Comparison of ENCODE assay signal across 16 cellular contexts in the genomic region with DNA sequence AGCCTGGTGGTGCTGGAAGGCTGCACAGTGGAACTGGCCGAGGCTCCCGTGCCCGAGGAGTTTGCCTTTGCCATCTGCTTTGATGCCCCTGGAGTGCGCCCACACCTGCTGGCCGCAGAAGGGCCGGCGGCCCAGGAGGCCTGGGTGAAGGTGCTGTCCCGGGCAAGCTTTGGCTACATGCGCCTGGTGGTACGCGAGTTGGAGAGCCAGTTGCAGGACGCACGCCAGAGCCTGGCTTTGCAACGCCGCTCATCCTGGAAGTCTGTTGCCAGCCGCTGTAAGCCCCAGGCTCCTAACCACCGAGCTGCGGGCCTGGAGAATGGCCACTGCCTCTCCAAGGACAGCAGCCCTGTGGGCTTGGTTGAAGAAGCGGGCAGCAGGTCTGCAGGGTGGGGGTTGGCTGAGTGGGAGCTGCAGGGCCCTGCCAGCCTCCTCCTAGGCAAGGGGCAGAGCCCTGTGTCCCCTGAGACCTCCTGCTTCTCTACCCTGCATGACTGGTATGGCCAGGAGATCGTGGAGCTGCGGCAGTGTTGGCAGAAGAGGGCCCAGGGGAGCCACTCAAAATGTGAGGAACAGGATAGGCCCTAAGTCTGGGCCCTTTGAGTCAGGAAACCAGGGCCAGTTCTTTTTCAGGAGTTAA. TPM values are rescaled to one million over a fixed set of nuclear protein-coding genes. Genes with fewer than 3 reads are reported as not detected.
DNase-seq lines count a peak whose midpoint lies in the region; ATAC-seq, FAIRE-seq and TF ChIP-seq lines count a peak whose summit lies in the region.
"Had no signal": no experiment of that assay in that cellular context is flagged by ENCODE, and none has a peak within 500 bp of the region (broad histone marks: within the 10 kb centered on the region; RNA-seq: fewer than 3 reads in every experiment).

No MANE protein-coding gene starts in this region.

- no peaks in the 10 kb centered on the region for H3K9me1 ChIP-seq in K562 (ENCODE audit: control insufficient read depth, insufficient read depth, low read length)

- peak overlapping the region; percentile 21 for H3K4me3 Mint-ChIP-seq in T-helper 2 cell treated with Interferon-gamma antibody and Interleukin-4, amounts not matched to agents 5 μg/mL and 100 μg/mL, for 36 hours
- H3K4me3 Mint-ChIP-seq in mesothelial cell of epicardium, result no peak overlapping the region

- POLR2A ChIA-PET in K562 (lab: Yijun Ruan, JAX), result interaction anchor here (2.0 to 3.8 kb wide), 2 partner anchors 8 to 13 kb away, joined by 5 to 43 read pairs; partner anchors contain the start of gene NDUFA6

- H3K4me1 Mint-ChIP-seq in T-helper 2 cell treated with Interferon-gamma antibody and Interleukin-4, amounts not matched to agents 5 μg/mL and 100 μg/mL, for 36 hours (ENCODE audit: low read depth), result peaks cover 30% of the 10 kb centered on the region
- H3K4me1 Mint-ChIP-seq in mesothelial cell of epicardium, result peaks cover 42% of the 10 kb centered on the region

- H3K36me3 Mint-ChIP-seq in T-helper 2 cell treated with Interferon-gamma antibody and Interleukin-4, amounts not matched to agents 5 μg/mL and 100 μg/mL, for 36 hours (ENCODE audit: low read depth), result peaks cover 12% of the 10 kb centered on the region
- peaks cover 7% of the 10 kb centered on the region for H3K36me3 Mint-ChIP-seq in mesothelial cell of epicardium

- no peak overlapping the region for H3K27ac Mint-ChIP-seq in T-helper 2 cell treated with Interferon-gamma antibody and Interleukin-4, amounts not matched to agents 5 μg/mL and 100 μg/mL, for 36 hours
- H3K27ac Mint-ChIP-seq in mesothelial cell of epicardium, result peak overlapping the region; percentile 98

- H3K27me3 ChIP-seq in K562 (ENCODE audit: control insufficient read depth in 2 of 2, insufficient read depth in 2 of 2, low read length in 2 of 2), result no peaks in the 10 kb centered on the region
- no peaks in the 10 kb centered on the region for H3K27me3 ChIP-seq in thyroid gland
- H3K27me3 ChIP-seq: suprapubic skin had no signal

- H3K4me1 ChIP-seq in K562 (replicated peaks in 1 of 2; ENCODE audit: control insufficient read depth in 2 of 2, insufficient read depth in 2 of 2, low read length in 2 of 2), result peaks cover 11 to 30% of the 10 kb centered on the region in 2 experiments
- H3K4me1 ChIP-seq in thyroid gland, result peaks cover 25 to 45% of the 10 kb centered on the region in 2 donors

- H3K27me3 Mint-ChIP-seq in T-helper 2 cell treated with Interferon-gamma antibody and Interleukin-4, amounts not matched to agents 5 μg/mL and 100 μg/mL, for 36 hours (ENCODE audit: low read depth), result no peaks in the 10 kb centered on the region
- H3K27me3 Mint-ChIP-seq in mesothelial cell of epicardium (ENCODE audit: low read depth), result no peaks in the 10 kb centered on the region

- in situ Hi-C loops in K562 (cut with MboI), result no loop called here

- no peaks in the 10 kb centered on the region for H3K9me3 Mint-ChIP-seq in T-helper 2 cell treated with Interferon-gamma antibody and Interleukin-4, amounts not matched to agents 5 μg/mL and 100 μg/mL, for 36 hours
- no peaks in the 10 kb centered on the region for H3K9me3 Mint-ChIP-seq in mesothelial cell of epicardium

- intact Hi-C loops in K562 (cut with micrococcal nuclease) (loop anchor here (10.0 kb wide), 1 partner anchor 113 kb away; the partner anchor contains the start of gene SEPTIN3), thyroid gland (cut with DNase I) (loop anchor here (10.0 kb wide), 1 partner anchor 123 kb away; the partner anchor contains the start of gene SMIM45)

- H3K36me3 ChIP-seq in K562 (ENCODE audit: control insufficient read depth, insufficient read depth, low read length), result peaks cover 8% of the 10 kb centered on the region; the same call in 2 of the 3 replicates
- H3K36me3 ChIP-seq in thyroid gland, result peaks cover 0 to 11% of the 10 kb centered on the region in 2 donors

- no peak for TF ChIP-seq CTCF in K562 (IDR thresholded peaks at IDR 0.05 in 2 of 3, conservative IDR thresholded peaks at IDR 0.05 in 1 of 3; ENCODE audit: insufficient read depth in 2 of 3, low read depth in 1 of 3, low read length in 3 of 3)
- no peak for TF ChIP-seq CTCF in mesothelial cell of epicardium (IDR thresholded peaks at IDR 0.05; ENCODE audit: unreplicated experiment)
- TF ChIP-seq CTCF in thyroid gland (IDR thresholded peaks at IDR 0.05), result no peak

- TF ChIP-seq RAD21 in K562 (CRISPR knock-in tag; conservative IDR thresholded peaks at IDR 0.05 in 1 of 2, IDR thresholded peaks at IDR 0.05 in 1 of 2), result no peak

- FAIRE-seq in K562 (lab: Jason Lieb, UNC), result no peak
- FAIRE-seq: A549, endothelial cell of umbilical vein had no signal

- H2AFZ ChIP-seq in K562 (ENCODE audit: low read depth, low read length), result peak overlapping the region; percentile 96; the same call in 1 of the 2 replicates

- H3K9me3 ChIP-seq in K562 (replicated peaks; ENCODE audit: control insufficient read depth, insufficient read depth, low read depth, low read length) (no peaks in the 10 kb centered on the region), thyroid gland (no peaks in the 10 kb centered on the region)
- H3K9me3 ChIP-seq: suprapubic skin had no signal

- peaks cover 15% of the 10 kb centered on the region for H3K79me2 ChIP-seq in K562 (ENCODE audit: control insufficient read depth, insufficient read depth, low read length)

- H3K4me3 ChIP-seq in K562, result no peak overlapping the region
- H3K4me3 ChIP-seq in thyroid gland (replicated peaks in 1 of 3), result no peak overlapping the region
- H3K4me3 ChIP-seq: A549, suprapubic skin had no signal

- no peak overlapping the region for H3K9ac ChIP-seq in K562 (ENCODE audit: insufficient read depth in 1 of 2, low read depth in 2 of 2, low read length in 2 of 2)

- no peak for TF ChIP-seq EP300 in K562 (IDR thresholded peaks at IDR 0.05; ENCODE audit: low read length)

- H3K27ac ChIP-seq in K562 (ENCODE audit: extremely low read depth, low read depth, low read length) (no peak overlapping the region), thyroid gland (peak overlapping the region in 2 of 3 donors; percentile 97 to 99)

- no TSS peak for BruUV-seq in K562 (replicated peaks; lab: Mats Ljungman, UMichigan)

- no peak for DNase-seq in T-helper 2 cell treated with Interferon-gamma antibody and Interleukin-4, amounts not matched to agents 5 μg/mL and 100 μg/mL, for 36 hours (ENCODE audit: low spot score)
- DNase-seq in T-helper 2 cell, result no peak
- no peak for DNase-seq in K562 (ENCODE audit: extremely low read depth in 1 of 4, low spot score in 3 of 4)
- DNase-seq in mesothelial cell of epicardium (ENCODE audit: low spot score in 2 of 2, unreplicated experiment in 2 of 2), result no peak
- DNase-seq in thyroid gland, result no peak
- no peak for DNase-seq in T-helper 1 cell
- DNase-seq: activated CD4-positive, CD25-positive, alpha-beta regulatory T cell treated with anti-CD3 and anti-CD28 coated beads, Interleukin-2, amount 50 U/mL, for 72 hours; amniotic stem cell; NCI-H446; SHP77 treated with DMSO at 0.1 percent for 48 hours had no signal

- no peaks in the 10 kb centered on the region for H4K20me1 ChIP-seq in K562 (replicated peaks; ENCODE audit: control insufficient read depth, insufficient read depth, low read length)

- ATAC-seq in K562 (no peak), HG02610 (IDR thresholded peaks at IDR 0.05; ENCODE audit: unreplicated experiment) (no peak), GM19467 (IDR thresholded peaks at IDR 0.05; ENCODE audit: unreplicated experiment) (no peak)
- ATAC-seq: A549, HCT116 had no signal

- TF ChIP-seq POLR2A in K562 (conservative IDR thresholded peaks at IDR 0.05) (no peak), thyroid gland (IDR thresholded peaks at IDR 0.05) (no peak)

- CTCF ChIA-PET in K562 (lab: Yijun Ruan, JAX; ENCODE audit: low intra/inter-chr PET ratio), result no interaction called here

- WGBS in K562 (ENCODE audit: insufficient coverage, low coverage, missing lambda C conversion rate), result 88% methylated on average over 6 of the region's 21 CpGs
- WGBS in thyroid gland, 2 donors, result 89 to 90% methylated on average over 8 to 15 of the region's 21 CpGs

- H3K4me2 ChIP-seq in K562 (ENCODE audit: insufficient read depth, low read length), result no peak overlapping the region
- H3K4me2 ChIP-seq: A549 had no signal

RNA-seq across cellular contexts. Expression of gene SMDT1, which starts 1.9 kb away (rescaled TPM):
- 16.6 and 21.1 TPM in 2 replicates for total RNA-seq in K562 (2011; cell fraction: chromatin; rRNA removed; ENCODE audit: low replicate concordance)
- 15.8 and 17.3 TPM in 2 replicates for total RNA-seq in K562 (2011; cell fraction: nucleolus; rRNA removed)
- 22.7 and 26.6 TPM in 2 replicates for total RNA-seq in K562 (2011; cell fraction: nucleoplasm; rRNA removed)
- total RNA-seq in K562 (2014; rRNA removed), result 7.9 and 19.3 TPM in 2 replicates
- total RNA-seq in K562 (2014; rRNA removed; fragmentation: Illumina TruSeq; extraction: Trizol), result 14.0 and 14.3 TPM in 2 replicates
- 9.8 and 12.9 TPM in 2 replicates for total RNA-seq in K562 (2015; rRNA removed; fragmentation: Illumina TruSeq; extraction: Trizol)
- total RNA-seq in K562 (2021), result 65.2 and 68.7 TPM in 2 replicates
- 23.2 and 28.7 TPM in 2 replicates for polyA plus RNA-seq in K562 (2011; rRNA removed)
- 36.3 and 38.6 TPM in 2 replicates for polyA plus RNA-seq in K562 (2011; cell fraction: cytosol; rRNA removed)
- polyA plus RNA-seq in K562 (2011; cell fraction: nucleus; rRNA removed), result 17.5 and 21.9 TPM in 2 replicates
- 94.3 and 108 TPM in 2 replicates for polyA plus RNA-seq in K562 (2012)
- 13.5 and 26.6 TPM in 2 replicates for polyA plus RNA-seq in K562 (2014; fragmentation: Illumina TruSeq; extraction: Trizol)
- polyA plus RNA-seq in K562 (2014; fragmentation: Nextera tagmentation; extraction: Ambion mirVana), result 10 to 100 TPM; 11.7 to 20.3 TPM
- 33.6 and 38.0 TPM in 2 replicates for polyA plus RNA-seq in K562 (2014; rRNA removed)
- polyA minus RNA-seq in K562 (2011; rRNA and poly(A)+ RNA removed), result 8.0 and 10.4 TPM in 2 replicates
- polyA minus RNA-seq in K562 (2011; cell fraction: cytosol; rRNA and poly(A)+ RNA removed), result 3.3 and 9.8 TPM in 2 replicates
- 4.3 and 8.6 TPM in 2 replicates for polyA minus RNA-seq in K562 (2011; cell fraction: nucleus; rRNA and poly(A)+ RNA removed)
- 71.0 to 87.4 TPM (median 78.9 TPM) in 3 replicates for total RNA-seq in mesothelial cell of epicardium
- total RNA-seq in thyroid gland, result 10 to 100 TPM; 18.7 to 30.2 (median 22.0) TPM

RNA-seq across cellular contexts. Expression of gene PHETA2, which starts 3.6 kb away (rescaled TPM):
- 0.18 and 0.69 TPM in 2 replicates for total RNA-seq in K562 (2011; cell fraction: chromatin; rRNA removed; ENCODE audit: low replicate concordance)
- 0.26 TPM in 1 of 2 replicates, not detected in the other for total RNA-seq in K562 (2011; cell fraction: nucleolus; rRNA removed)
- 0.15 TPM in 1 of 2 replicates, not detected in the other for total RNA-seq in K562 (2011; cell fraction: nucleoplasm; rRNA removed)
- total RNA-seq in K562 (2014; rRNA removed) (not detected in 2 replicates), K562 (2014; rRNA removed; fragmentation: Illumina TruSeq; extraction: Trizol) (0.06 TPM in 1 of 2 replicates, not detected in the other), K562 (2015; rRNA removed; fragmentation: Illumina TruSeq; extraction: Trizol) (0.07 and 0.08 TPM in 2 replicates), K562 (2021) (0.18 and 0.22 TPM in 2 replicates), mesothelial cell of epicardium (7.8 to 8.3 TPM (median 8.1 TPM) in 3 replicates), thyroid gland (10 to 100 TPM in 1 of 4 donors, 1 to 10 TPM in 3; 5.5 to 13.7 (median 7.3) TPM)
- polyA plus RNA-seq in K562 (2011; rRNA removed) (0.08 and 0.14 TPM in 2 replicates), K562 (2014; fragmentation: Illumina TruSeq; extraction: Trizol) (0.08 TPM in 1 of 2 replicates, not detected in the other), K562 (2014; fragmentation: Nextera tagmentation; extraction: Ambion mirVana) (not detected), K562 (2014; rRNA removed) (0.07 and 0.31 TPM in 2 replicates)
- polyA plus RNA-seq in K562 (2011; cell fraction: cytosol; rRNA removed), result 0.03 and 0.18 TPM in 2 replicates
- 0.24 and 0.38 TPM in 2 replicates for polyA plus RNA-seq in K562 (2011; cell fraction: nucleus; rRNA removed)
- 0.08 and 0.15 TPM in 2 replicates for polyA plus RNA-seq in K562 (2012)
- 0.11 TPM in 1 of 2 replicates, not detected in the other for polyA minus RNA-seq in K562 (2011; rRNA and poly(A)+ RNA removed)
- not detected in 2 replicates for polyA minus RNA-seq in K562 (2011; cell fraction: cytosol; rRNA and poly(A)+ RNA removed)
- polyA minus RNA-seq in K562 (2011; cell fraction: nucleus; rRNA and poly(A)+ RNA removed), result 0.13 and 0.22 TPM in 2 replicates

RNA-seq across cellular contexts. Expression of gene NAGA, which starts 7.0 kb away (rescaled TPM):
- total RNA-seq in K562 (2011; cell fraction: chromatin; rRNA removed; ENCODE audit: low replicate concordance), result 16.6 and 38.0 TPM in 2 replicates
- 44.2 and 46.5 TPM in 2 replicates for total RNA-seq in K562 (2011; cell fraction: nucleolus; rRNA removed)
- total RNA-seq in K562 (2011; cell fraction: nucleoplasm; rRNA removed), result 39.2 and 40.2 TPM in 2 replicates
- total RNA-seq in K562 (2014; rRNA removed) (19.5 and 20.6 TPM in 2 replicates), K562 (2014; rRNA removed; fragmentation: Illumina TruSeq; extraction: Trizol) (9.9 and 11.5 TPM in 2 replicates), K562 (2015; rRNA removed; fragmentation: Illumina TruSeq; extraction: Trizol) (15.9 and 16.1 TPM in 2 replicates), K562 (2021) (20.0 and 20.4 TPM in 2 replicates), mesothelial cell of epicardium (19.4 to 20.7 TPM (median 19.5 TPM) in 3 replicates), thyroid gland (10 to 100 TPM; 36.8 to 40.9 (median 38.0) TPM)
- polyA plus RNA-seq in K562 (2011; rRNA removed) (18.1 and 19.7 TPM in 2 replicates), K562 (2014; fragmentation: Illumina TruSeq; extraction: Trizol) (20.6 and 22.1 TPM in 2 replicates), K562 (2014; fragmentation: Nextera tagmentation; extraction: Ambion mirVana) (1 to 10 TPM; 6.5 to 7.0 TPM), K562 (2014; rRNA removed) (17.4 and 18.7 TPM in 2 replicates)
- 21.2 and 43.7 TPM in 2 replicates for polyA plus RNA-seq in K562 (2011; cell fraction: cytosol; rRNA removed)
- 13.4 and 19.5 TPM in 2 replicates for polyA plus RNA-seq in K562 (2011; cell fraction: nucleus; rRNA removed)
- polyA plus RNA-seq in K562 (2012), result 21.5 and 34.7 TPM in 2 replicates
- 12.0 and 18.6 TPM in 2 replicates for polyA minus RNA-seq in K562 (2011; rRNA and poly(A)+ RNA removed)
- 12.7 and 15.5 TPM in 2 replicates for polyA minus RNA-seq in K562 (2011; cell fraction: cytosol; rRNA and poly(A)+ RNA removed)
- polyA minus RNA-seq in K562 (2011; cell fraction: nucleus; rRNA and poly(A)+ RNA removed), result 9.1 and 9.3 TPM in 2 replicates

RNA-seq across cellular contexts. Expression of gene NDUFA6, which starts 13.0 kb away (rescaled TPM):
- 23.1 and 44.0 TPM in 2 replicates for total RNA-seq in K562 (2011; cell fraction: chromatin; rRNA removed; ENCODE audit: low replicate concordance)
- total RNA-seq in K562 (2011; cell fraction: nucleolus; rRNA removed), result 19.3 and 23.5 TPM in 2 replicates
- total RNA-seq in K562 (2011; cell fraction: nucleoplasm; rRNA removed), result 31.0 and 37.9 TPM in 2 replicates
- total RNA-seq in K562 (2014; rRNA removed) (103 and 110 TPM in 2 replicates), K562 (2014; rRNA removed; fragmentation: Illumina TruSeq; extraction: Trizol) (113 and 132 TPM in 2 replicates), K562 (2015; rRNA removed; fragmentation: Illumina TruSeq; extraction: Trizol) (117 and 129 TPM in 2 replicates), K562 (2021) (90.0 and 103 TPM in 2 replicates), mesothelial cell of epicardium (52.6 to 54.2 TPM (median 53.4 TPM) in 3 replicates), thyroid gland (10 to 100 TPM; 32.9 to 85.6 (median 73.4) TPM)
- polyA plus RNA-seq in K562 (2011; rRNA removed) (103 and 128 TPM in 2 replicates), K562 (2014; fragmentation: Illumina TruSeq; extraction: Trizol) (106 and 110 TPM in 2 replicates), K562 (2014; fragmentation: Nextera tagmentation; extraction: Ambion mirVana) (100 to 1,000 TPM; 465 to 474 TPM), K562 (2014; rRNA removed) (141 and 148 TPM in 2 replicates)
- polyA plus RNA-seq in K562 (2011; cell fraction: cytosol; rRNA removed), result 50.0 and 67.5 TPM in 2 replicates
- 32.0 and 41.2 TPM in 2 replicates for polyA plus RNA-seq in K562 (2011; cell fraction: nucleus; rRNA removed)
- 67.9 and 173 TPM in 2 replicates for polyA plus RNA-seq in K562 (2012)
- polyA minus RNA-seq in K562 (2011; rRNA and poly(A)+ RNA removed), result 34.4 and 34.7 TPM in 2 replicates
- polyA minus RNA-seq in K562 (2011; cell fraction: cytosol; rRNA and poly(A)+ RNA removed), result 19.7 and 22.5 TPM in 2 replicates
- 6.5 and 11.0 TPM in 2 replicates for polyA minus RNA-seq in K562 (2011; cell fraction: nucleus; rRNA and poly(A)+ RNA removed)

RNA-seq across cellular contexts. Expression of gene CYP2D6, which starts 53.0 kb away (rescaled TPM):
- 1.4 and 1.6 TPM in 2 replicates for total RNA-seq in K562 (2011; cell fraction: chromatin; rRNA removed; ENCODE audit: low replicate concordance)
- total RNA-seq in K562 (2011; cell fraction: nucleolus; rRNA removed), result 0.50 and 0.66 TPM in 2 replicates
- 1.4 TPM in 2 replicates for total RNA-seq in K562 (2011; cell fraction: nucleoplasm; rRNA removed)
- total RNA-seq in K562 (2014; rRNA removed) (not detected in 2 replicates), K562 (2014; rRNA removed; fragmentation: Illumina TruSeq; extraction: Trizol) (0.04 and 0.06 TPM in 2 replicates), K562 (2015; rRNA removed; fragmentation: Illumina TruSeq; extraction: Trizol) (0.11 TPM in 1 of 2 replicates, not detected in the other), K562 (2021) (0.18 and 0.20 TPM in 2 replicates), mesothelial cell of epicardium (6.3 to 7.2 TPM (median 6.4 TPM) in 3 replicates), thyroid gland (1 to 10 TPM in 2 of 4 donors, under 1 TPM in 2; 0.73 to 2.7 (median 1.6) TPM)
- polyA plus RNA-seq in K562 (2011; rRNA removed) (0.07 and 0.24 TPM in 2 replicates), K562 (2014; fragmentation: Illumina TruSeq; extraction: Trizol) (0.10 TPM in 2 replicates), K562 (2014; fragmentation: Nextera tagmentation; extraction: Ambion mirVana) (not detected), K562 (2014; rRNA removed) (0.67 TPM in 1 of 2 replicates, not detected in the other)
- polyA plus RNA-seq in K562 (2011; cell fraction: cytosol; rRNA removed), result 0.04 TPM in 2 replicates
- polyA plus RNA-seq in K562 (2011; cell fraction: nucleus; rRNA removed), result 1.2 and 1.8 TPM in 2 replicates
- polyA plus RNA-seq in K562 (2012), result 0.30 and 0.71 TPM in 2 replicates
- 0.09 and 0.35 TPM in 2 replicates for polyA minus RNA-seq in K562 (2011; rRNA and poly(A)+ RNA removed)
- polyA minus RNA-seq in K562 (2011; cell fraction: cytosol; rRNA and poly(A)+ RNA removed), result not detected in 2 replicates
- polyA minus RNA-seq in K562 (2011; cell fraction: nucleus; rRNA and poly(A)+ RNA removed), result 0.22 TPM in 1 of 2 replicates, not detected in the other
